Comparison of ENCODE assay signal across 20 cellular contexts in genomic region chr4:49044270-49044669, GRCh38. TPM values are rescaled to one million over a fixed set of nuclear protein-coding genes. Genes with fewer than 3 reads are reported as not detected.
A peak's percentile ranks its signal among the peaks of the same experiment; 100 is the strongest.
DNase-seq lines count a peak whose midpoint lies in the region; ATAC-seq and TF ChIP-seq lines count a peak whose summit lies in the region.
"Had no signal": no experiment of that assay in that cellular context is flagged by ENCODE, and none has a peak within 500 bp of the region (broad histone marks: within the 10 kb centered on the region; RNA-seq: fewer than 3 reads in every experiment).

No MANE protein-coding gene starts in this region.

- H3K4me3 ChIP-seq in MG63 (no peak overlapping the region), RWPE2 (ENCODE audit: severe bottlenecking) (no peak overlapping the region), dorsolateral prefrontal cortex (no peak overlapping the region)

- peak; percentile 70 for DNase-seq in COR-L47 (lab: John Stamatoyannopoulos, UW)
- DNase-seq in MG63: peak; percentile 2
- no peak for DNase-seq in RWPE2 (ENCODE audit: low spot score)
- DNase-seq in foreskin keratinocyte: no peak
- DNase-seq in dorsolateral prefrontal cortex: no peak
- no peak for DNase-seq in NCI-H345 treated with DMSO at 0.1 percent for 48 hours (lab: John Stamatoyannopoulos, UW; ENCODE audit: unreplicated experiment)
- no peak for DNase-seq in AG08396 (ENCODE audit: low spot score)
- DNase-seq: BE2C; CD4-positive, alpha-beta T cell; GF-D8; GOT3; KBM-7; NCI-H1105; NCI-H187; NCI-H2171; NCI-H446 treated with DMSO at 0.1 percent for 48 hours; SHP77 had no signal

- H3K27me3 ChIP-seq in MG63 (no peaks in the 10 kb centered on the region), RWPE2 (ENCODE audit: insufficient read depth, poor library complexity, severe bottlenecking) (no peaks in the 10 kb centered on the region), foreskin keratinocyte (no peaks in the 10 kb centered on the region), dorsolateral prefrontal cortex (peaks cover 0 to 5% (median 0%) of the 10 kb centered on the region in 45 donors)
- H3K27me3 ChIP-seq: BE2C had no signal

- intact Hi-C loops in dorsolateral prefrontal cortex (cut with DNase I): no loop called here

- TF ChIP-seq CTCF in RWPE2 (IDR thresholded peaks at IDR 0.05; ENCODE audit: poor library complexity, severe bottlenecking) (no peak), foreskin keratinocyte (conservative IDR thresholded peaks at IDR 0.05) (no peak), dorsolateral prefrontal cortex (IDR thresholded peaks at IDR 0.05 in 54 of 56, conservative IDR thresholded peaks at IDR 0.05 in 2 of 56; ENCODE audit: low read depth in 1 of 56, partially characterized antibody in 56 of 56) (no peak)

- H3K27ac ChIP-seq in RWPE2 (ENCODE audit: poor library complexity, severe bottlenecking): no peak overlapping the region
- no peak overlapping the region for H3K27ac ChIP-seq in foreskin keratinocyte
- H3K27ac ChIP-seq in dorsolateral prefrontal cortex: no peak overlapping the region
- H3K27ac ChIP-seq: HL-60 had no signal

- H3K36me3 ChIP-seq in MG63 (no peaks in the 10 kb centered on the region), RWPE2 (ENCODE audit: low read depth) (no peaks in the 10 kb centered on the region)
- H3K36me3 ChIP-seq: BE2C had no signal

- ATAC-seq in RWPE2 (ENCODE audit: low read depth) (peak; percentile 61), foreskin keratinocyte (peak; percentile 21)

- H3K4me1 ChIP-seq in RWPE2 (ENCODE audit: insufficient read depth, poor library complexity, severe bottlenecking) (no peaks in the 10 kb centered on the region), foreskin keratinocyte (no peaks in the 10 kb centered on the region)
- H3K4me1 ChIP-seq: BE2C had no signal

- H3K9me3 ChIP-seq in MG63: no peaks in the 10 kb centered on the region
- no peaks in the 10 kb centered on the region for H3K9me3 ChIP-seq in RWPE2 (ENCODE audit: severe bottlenecking)
- H3K9me3 ChIP-seq: BE2C had no signal

RNA-seq across cellular contexts. Expression of gene CWH43, which starts 58.2 kb away (rescaled TPM):
- total RNA-seq in MG63 (2014; rRNA removed; shearing (Covaris generic); ENCODE audit: low replicate concordance): not detected in 2 replicates
- total RNA-seq in foreskin keratinocyte: 10.2 and 42.0 TPM in 2 replicates
- 5.9 and 24.2 TPM in 2 replicates for polyA plus RNA-seq in foreskin keratinocyte
- total RNA-seq in dorsolateral prefrontal cortex: 1 to 10 TPM in 1 of 120 experiments, under 1 TPM in 1, not detected in 118; 0.22 to 1.2 TPM
- total RNA-seq: CD4-positive, alpha-beta T cell; Daoy had no signal
- polyA plus RNA-seq: AG04450 had no signal

Comparison
In these comparisons a context has a peak if more than half of its experiments do, and no peak if none do; other contexts are left out.
1. DNase-seq: peak in COR-L47 (single experiment) and MG63 (single experiment); none in RWPE2 (single experiment), foreskin keratinocyte (0 of 2), dorsolateral prefrontal cortex (0 of 10), NCI-H345 treated with DMSO at 0.1 percent for 48 hours (single experiment) and AG08396 (single experiment).